Comparison of ENCODE assay signal across 8 cellular contexts in genomic region chr15:92811514-92811913, GRCh38.
DNase-seq lines count a peak whose midpoint lies in the region; ATAC-seq, FAIRE-seq and TF ChIP-seq lines count a peak whose summit lies in the region.

No MANE protein-coding gene starts in this region.

- no peak for FAIRE-seq in astrocyte (lab: Jason Lieb, UNC)

- no peaks in the 10 kb centered on the region for H3K27me3 Mint-ChIP-seq in astrocyte (ENCODE audit: low read depth, unreplicated experiment)

- H3K9ac ChIP-seq in astrocyte (ENCODE audit: low read length), result peak overlapping the region; percentile 96

- no peak for TF ChIP-seq CTCF in astrocyte (IDR thresholded peaks at IDR 0.05; ENCODE audit: insufficient read depth, low read depth, low read length)

- H3K27ac ChIP-seq in astrocyte (ENCODE audit: low read depth, low read length), result no peak overlapping the region

- no peaks in the 10 kb centered on the region for H3K36me3 ChIP-seq in astrocyte (ENCODE audit: insufficient read depth, low read length)

- DNase-seq in COLO668 (lab: John Stamatoyannopoulos, UW; ENCODE audit: unreplicated experiment) (peak; percentile 75), NCI-H1105 treated with DMSO at 0.1 percent for 48 hours (lab: John Stamatoyannopoulos, UW) (peak; percentile 24), astrocyte (ENCODE audit: low read depth) (no peak), midbrain (lab: John Stamatoyannopoulos, UW) (peak; percentile 52), H4 (ENCODE audit: low spot score) (no peak)
- no peak for DNase-seq in stimulated activated naive CD4-positive, alpha-beta T cell treated with Interleukin-2 at 50 U/mL for 16 hours (lab: John Stamatoyannopoulos, UW)

- H3K9me3 Mint-ChIP-seq in astrocyte (ENCODE audit: unreplicated experiment), result no peaks in the 10 kb centered on the region

- H3K27me3 ChIP-seq in astrocyte (ENCODE audit: insufficient read depth, low read length), result no peaks in the 10 kb centered on the region

- H3K9me3 ChIP-seq in astrocyte (ENCODE audit: insufficient read depth, low read depth, low read length), result no peaks in the 10 kb centered on the region

- H3K36me3 Mint-ChIP-seq in astrocyte (ENCODE audit: low read depth, unreplicated experiment), result no peaks in the 10 kb centered on the region

- peak overlapping the region; percentile 95 for H3K4me2 ChIP-seq in astrocyte (ENCODE audit: low read length)

- peaks cover 8% of the 10 kb centered on the region for H3K79me2 ChIP-seq in astrocyte (ENCODE audit: insufficient read depth, low read length)

- ATAC-seq in HG03442 (IDR thresholded peaks at IDR 0.05; ENCODE audit: unreplicated experiment) (no peak), GM19324 (IDR thresholded peaks at IDR 0.05; ENCODE audit: low FRiP score, unreplicated experiment) (no peak)

- peak overlapping the region; percentile 66 for H3K4me3 Mint-ChIP-seq in astrocyte (ENCODE audit: unreplicated experiment)

- no peak overlapping the region for H2AFZ ChIP-seq in astrocyte (ENCODE audit: low read depth, low read length)

- H3K27ac Mint-ChIP-seq in astrocyte (ENCODE audit: unreplicated experiment), result peak overlapping the region; percentile 53

- no peaks in the 10 kb centered on the region for H4K20me1 ChIP-seq in astrocyte (ENCODE audit: insufficient read depth, low read length)

- H3K4me1 ChIP-seq in astrocyte (ENCODE audit: insufficient read depth, low read length), result peaks cover 32% of the 10 kb centered on the region

- peaks cover 11% of the 10 kb centered on the region for H3K4me1 Mint-ChIP-seq in astrocyte (ENCODE audit: low read depth, unreplicated experiment)

- H3K4me3 ChIP-seq in astrocyte (ENCODE audit: insufficient read depth, low read depth, low read length), result no peak overlapping the region

Comparison
In these comparisons a context has a peak if more than half of its experiments do, and no peak if none do; other contexts are left out.
1. DNase-seq: peak in COLO668 (single experiment), NCI-H1105 treated with DMSO at 0.1 percent for 48 hours (single experiment) and midbrain (single experiment); none in astrocyte (single experiment), stimulated activated naive CD4-positive, alpha-beta T cell treated with Interleukin-2 at 50 U/mL for 16 hours (single experiment) and H4 (single experiment).